ENCODE assay signal across 8 cellular contexts in genomic region chr3:29283297-29283681, GRCh38. TPM values are rescaled to one million over a fixed set of nuclear protein-coding genes. Genes with fewer than 3 reads are reported as not detected.
DNase-seq lines count a peak whose midpoint lies in the region; ATAC-seq, FAIRE-seq and TF ChIP-seq lines count a peak whose summit lies in the region.

No MANE protein-coding gene starts in this region.

- H3K4me1 ChIP-seq in rectal smooth muscle tissue (ENCODE audit: control insufficient read depth, insufficient read depth, low read length): peaks cover 5% of the 10 kb centered on the region

- H3K4me3 ChIP-seq in epithelial cell of esophagus (ENCODE audit: low read length): peak overlapping the region; percentile 72
- H3K4me3 ChIP-seq in rectal smooth muscle tissue (ENCODE audit: low read length): peak overlapping the region; percentile 60

- H3K27me3 ChIP-seq in rectal smooth muscle tissue (ENCODE audit: control insufficient read depth, insufficient read depth, low read length): no peaks in the 10 kb centered on the region

- H3K9ac ChIP-seq in rectal smooth muscle tissue (ENCODE audit: low read length): no peak overlapping the region

- no peak for TF ChIP-seq CTCF in epithelial cell of esophagus (IDR thresholded peaks at IDR 0.05; ENCODE audit: insufficient read depth, low read depth, low read length, missing control alignments)

- FAIRE-seq in G401.6 (lab: Jason Lieb, UNC): peak; percentile 36

- H3K36me3 ChIP-seq in rectal smooth muscle tissue (ENCODE audit: control insufficient read depth, insufficient read depth, low read length): no peaks in the 10 kb centered on the region

- no peak for ATAC-seq in HG03378 (IDR thresholded peaks at IDR 0.05; ENCODE audit: unreplicated experiment)

- peak overlapping the region; percentile 81 for H3K27ac ChIP-seq in rectal smooth muscle tissue (ENCODE audit: low read depth, low read length)

- DNase-seq in RPMI7951 (ENCODE audit: low read depth) (peak; percentile 25), epithelial cell of esophagus (ENCODE audit: low read depth) (peak; percentile 27), Kasumi-1 (lab: John Stamatoyannopoulos, UW) (no peak), amniotic stem cell (lab: John Stamatoyannopoulos, UW) (no peak)
- DNase-seq in activated CD8-positive, alpha-beta memory T cell treated with anti-CD3 and anti-CD28 coated beads, Interleukin-2, amount 50 U/mL, for 48 hours: no peak

RNA-seq across cellular contexts. Expression of gene RBMS3, which starts 2.4 kb away (rescaled TPM):
- 12.6 and 22.8 TPM in 2 replicates for total RNA-seq in RPMI7951 (2014; rRNA removed; shearing (Covaris generic))

Comparison
In these comparisons a context has a peak if more than half of its experiments do, and no peak if none do; other contexts are left out.
1. DNase-seq: peak in RPMI7951 (single experiment) and epithelial cell of esophagus (single experiment); none in Kasumi-1 (0 of 2), amniotic stem cell (single experiment) and activated CD8-positive, alpha-beta memory T cell treated with anti-CD3 and anti-CD28 coated beads, Interleukin-2, amount 50 U/mL, for 48 hours (single experiment).